ENCODE assay signal across 1 cellular context in genomic region chr6:136072691-136073090, GRCh38.
TF ChIP-seq lines count a peak whose summit lies in the region.

No MANE protein-coding gene starts in this region.

TF ChIP-seq in K562, 482 proteins besides CTCF, POLR2A, EP300 and RAD21 (continued from another document):
- TF ChIP-seq, protein P1, sequence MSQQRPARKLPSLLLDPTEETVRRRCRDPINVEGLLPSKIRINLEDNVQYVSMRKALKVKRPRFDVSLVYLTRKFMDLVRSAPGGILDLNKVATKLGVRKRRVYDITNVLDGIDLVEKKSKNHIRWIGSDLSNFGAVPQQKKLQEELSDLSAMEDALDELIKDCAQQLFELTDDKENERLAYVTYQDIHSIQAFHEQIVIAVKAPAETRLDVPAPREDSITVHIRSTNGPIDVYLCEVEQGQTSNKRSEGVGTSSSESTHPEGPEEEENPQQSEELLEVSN (IDR thresholded peaks at IDR 0.05; ENCODE audit: borderline replicate concordance in 1 of 2, extremely low read depth in 1 of 2, insufficient read depth in 1 of 2, insufficient read length in 1 of 2, low read depth in 1 of 2, low read length in 1 of 2, poor library complexity in 1 of 2, severe bottlenecking in 1 of 2), result no peak
- no peak for TF ChIP-seq DLX4 (CRISPR knock-in tag; IDR thresholded peaks at IDR 0.05)
- TF ChIP-seq NR2C2 (CRISPR knock-in tag; IDR thresholded peaks at IDR 0.05), result no peak
- no peak for TF ChIP-seq NR2C2 (tag; IDR thresholded peaks at IDR 0.05)
- TF ChIP-seq KDM2B (CRISPR knock-in tag; IDR thresholded peaks at IDR 0.05), result no peak
- TF ChIP-seq ZNF778 (CRISPR knock-in tag; IDR thresholded peaks at IDR 0.05), result no peak
- no peak for TF ChIP-seq PHF20 (IDR thresholded peaks at IDR 0.05; ENCODE audit: partially characterized antibody)
- TF ChIP-seq CREB3L1 (IDR thresholded peaks at IDR 0.05; ENCODE audit: borderline replicate concordance, low read depth), result no peak
- no peak for TF ChIP-seq CXXC5 (CRISPR knock-in tag; IDR thresholded peaks at IDR 0.05)
- TF ChIP-seq ZSCAN32 (CRISPR knock-in tag; IDR thresholded peaks at IDR 0.05), result no peak
- no peak for TF ChIP-seq BHLHE40 (IDR thresholded peaks at IDR 0.05; ENCODE audit: low read length)
- TF ChIP-seq ZBTB1 (CRISPR knock-in tag; IDR thresholded peaks at IDR 0.05; ENCODE audit: borderline replicate concordance, low read depth), result no peak
- TF ChIP-seq NFIX (CRISPR knock-in tag; IDR thresholded peaks at IDR 0.05; ENCODE audit: low read depth), result no peak
- TF ChIP-seq TBL1XR1 (IDR thresholded peaks at IDR 0.05; ENCODE audit: low read length in 2 of 2), result no peak
- no peak for TF ChIP-seq MAX (CRISPR knock-in tag; IDR thresholded peaks at IDR 0.05)
- no peak for TF ChIP-seq ZBTB2 (IDR thresholded peaks at IDR 0.05)
- no peak for TF ChIP-seq TEAD2 (tag; IDR thresholded peaks at IDR 0.05)
- TF ChIP-seq MBD1 (CRISPR knock-in tag; IDR thresholded peaks at IDR 0.05), result no peak
